In the genomic region with DNA sequence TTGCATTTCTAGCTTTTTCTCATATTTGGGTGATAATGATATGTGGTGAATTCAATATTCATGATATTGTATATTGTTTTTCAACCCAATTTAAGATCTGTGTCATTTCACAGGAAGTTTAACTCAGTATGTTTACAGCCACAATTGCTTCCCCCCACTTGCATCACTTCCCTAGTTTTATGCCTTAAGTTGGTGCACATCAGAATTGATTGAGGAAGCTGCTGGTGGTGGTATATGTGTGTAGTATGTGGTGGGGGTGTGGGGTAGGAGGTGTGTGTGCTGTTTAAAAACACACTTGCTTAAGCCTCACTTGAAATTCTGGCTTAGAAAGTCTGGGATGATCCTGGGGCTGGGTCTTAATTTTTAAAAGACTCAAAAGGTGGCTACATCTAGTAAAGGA, we compare ENCODE assay signal across 12 cellular contexts.
DNase-seq lines count a peak whose midpoint lies in the region; ATAC-seq and TF ChIP-seq lines count a peak whose summit lies in the region.
"Had no signal": no experiment of that assay in that cellular context is flagged by ENCODE, and none has a peak within 500 bp of the region (broad histone marks: within the 10 kb centered on the region; RNA-seq: fewer than 3 reads in every experiment).

No MANE protein-coding gene starts in this region.

- H3K9me3 Mint-ChIP-seq in CD8-positive, alpha-beta T cell: no peaks in the 10 kb centered on the region

- in situ Hi-C loops in KBM-7 (cut with MboI; ENCODE audit: low pct_unique_long_range_greater_than_20kb, low sequenced_read_pairs): no loop called here
- in situ Hi-C loops in GM23248 (cut with MboI): no loop called here

- peak; percentile 87 for ATAC-seq in CD8-positive, alpha-beta T cell
- ATAC-seq in T-helper 17 cell: peak; percentile 65

- H3K4me1 Mint-ChIP-seq in CD8-positive, alpha-beta T cell (ENCODE audit: low read depth): peaks cover 42% of the 10 kb centered on the region
- peaks cover 30% of the 10 kb centered on the region for H3K4me1 Mint-ChIP-seq in T-helper 17 cell

- H3K27me3 ChIP-seq in CD8-positive, alpha-beta T cell (ENCODE audit: insufficient read depth, low read length): no peaks in the 10 kb centered on the region
- no peaks in the 10 kb centered on the region for H3K27me3 ChIP-seq in GM23248 (replicated peaks; ENCODE audit: insufficient read depth)
- H3K27me3 ChIP-seq: adrenal gland had no signal

- peaks cover 17% of the 10 kb centered on the region for H3K36me3 Mint-ChIP-seq in CD8-positive, alpha-beta T cell
- no peaks in the 10 kb centered on the region for H3K36me3 Mint-ChIP-seq in T-helper 17 cell (ENCODE audit: low read depth)

- no peak overlapping the region for H2AFZ ChIP-seq in GM23248

- POLR2A ChIA-PET in CD8-positive, alpha-beta T cell (lab: Charles Lee): interaction anchor here (0.8 to 1.4 kb wide), 3 partner anchors 9 to 464 kb away, joined by 3 to 4 read pairs (median 3); no protein-coding TSS in a partner anchor

- H3K36me3 ChIP-seq in CD8-positive, alpha-beta T cell (ENCODE audit: insufficient read depth, low read length): no peaks in the 10 kb centered on the region
- no peaks in the 10 kb centered on the region for H3K36me3 ChIP-seq in GM23248 (ENCODE audit: low read depth)
- H3K36me3 ChIP-seq: adrenal gland had no signal

- H3K9me2 ChIP-seq in GM23248 (ENCODE audit: insufficient read depth): no peaks in the 10 kb centered on the region

- no peaks in the 10 kb centered on the region for H3K27me3 Mint-ChIP-seq in CD8-positive, alpha-beta T cell (ENCODE audit: low read depth)
- no peaks in the 10 kb centered on the region for H3K27me3 Mint-ChIP-seq in T-helper 17 cell

- H3K79me2 ChIP-seq in GM23248 (ENCODE audit: insufficient read depth): no peaks in the 10 kb centered on the region

- no peaks in the 10 kb centered on the region for H3F3A ChIP-seq in GM23248 (ENCODE audit: insufficient read depth)

- DNase-seq in CD8-positive, alpha-beta T cell: peak in 4 of 7 experiments; percentile 11 to 53 (median 24)
- DNase-seq in KBM-7 (peak; percentile 80), T-helper 17 cell (no peak), medulla oblongata (ENCODE audit: extremely low spot score) (peak; percentile 47), superior temporal gyrus (ENCODE audit: extremely low spot score) (no peak), GM23248 (no peak), mesenteric fat pad (ENCODE audit: low spot score) (no peak), dedifferentiated amniotic fluid mesenchymal stem cell (ENCODE audit: extremely low spot score) (no peak)
- DNase-seq: mammary epithelial cell, NCI-H1105, NCI-H345 had no signal

- H3K4me2 ChIP-seq in GM23248 (ENCODE audit: unreplicated experiment): no peak overlapping the region

- H3K27ac ChIP-seq in CD8-positive, alpha-beta T cell (ENCODE audit: low read depth, low read length): no peak overlapping the region
- H3K27ac ChIP-seq in GM23248: no peak overlapping the region
- H3K27ac ChIP-seq: adrenal gland had no signal

- intact Hi-C loops in CD8-positive, alpha-beta T cell (cut with DNase I, micrococcal nuclease): loop anchor here in 1 of 2 experiments (2.0 kb wide), 1 partner anchor 193 kb away; no protein-coding TSS in a partner anchor

- no peak for TF ChIP-seq CTCF in CD8-positive, alpha-beta T cell (IDR thresholded peaks at IDR 0.05)

- no peaks in the 10 kb centered on the region for H3K9me3 ChIP-seq in CD8-positive, alpha-beta T cell (ENCODE audit: low read length)
- H3K9me3 ChIP-seq in T-helper 17 cell (ENCODE audit: control insufficient read depth, low read length, poor library complexity, severe bottlenecking): no peaks in the 10 kb centered on the region
- no peaks in the 10 kb centered on the region for H3K9me3 ChIP-seq in GM23248 (ENCODE audit: low read depth)
- H3K9me3 ChIP-seq: adrenal gland had no signal

- peaks cover 12% of the 10 kb centered on the region for H3K4me1 ChIP-seq in CD8-positive, alpha-beta T cell (ENCODE audit: insufficient read depth, low read length)
- no peaks in the 10 kb centered on the region for H3K4me1 ChIP-seq in GM23248 (ENCODE audit: insufficient read depth)

- H3K4me3 ChIP-seq in CD8-positive, alpha-beta T cell (ENCODE audit: low read depth, low read length): no peak overlapping the region
- H3K4me3 ChIP-seq in GM23248: no peak overlapping the region
- H3K4me3 ChIP-seq: adrenal gland had no signal

- no peak overlapping the region for H3K4me3 Mint-ChIP-seq in CD8-positive, alpha-beta T cell
- H3K4me3 Mint-ChIP-seq in T-helper 17 cell: no peak overlapping the region

- CTCF ChIA-PET in CD8-positive, alpha-beta T cell (lab: Charles Lee): interaction anchor here (1.7 kb wide), 1 partner anchor 213 kb away, joined by 4 read pairs; no protein-coding TSS in a partner anchor

- no peaks in the 10 kb centered on the region for H4K20me1 ChIP-seq in GM23248 (ENCODE audit: insufficient read depth)

- no peak overlapping the region for H3K9ac ChIP-seq in GM23248

- H3K27ac Mint-ChIP-seq in CD8-positive, alpha-beta T cell: peak overlapping the region; percentile 43
- H3K27ac Mint-ChIP-seq in T-helper 17 cell: no peak overlapping the region

Comparison
In these comparisons a context has a peak if more than half of its experiments do, and no peak if none do; other contexts are left out.
1. DNase-seq: peak in CD8-positive, alpha-beta T cell (4 of 7), KBM-7 (single experiment) and medulla oblongata (single experiment); none in T-helper 17 cell (0 of 3), superior temporal gyrus (single experiment), GM23248 (single experiment), mesenteric fat pad (single experiment) and dedifferentiated amniotic fluid mesenchymal stem cell (single experiment).